8 cellular contexts compared by ENCODE assay signal in the genomic region with DNA sequence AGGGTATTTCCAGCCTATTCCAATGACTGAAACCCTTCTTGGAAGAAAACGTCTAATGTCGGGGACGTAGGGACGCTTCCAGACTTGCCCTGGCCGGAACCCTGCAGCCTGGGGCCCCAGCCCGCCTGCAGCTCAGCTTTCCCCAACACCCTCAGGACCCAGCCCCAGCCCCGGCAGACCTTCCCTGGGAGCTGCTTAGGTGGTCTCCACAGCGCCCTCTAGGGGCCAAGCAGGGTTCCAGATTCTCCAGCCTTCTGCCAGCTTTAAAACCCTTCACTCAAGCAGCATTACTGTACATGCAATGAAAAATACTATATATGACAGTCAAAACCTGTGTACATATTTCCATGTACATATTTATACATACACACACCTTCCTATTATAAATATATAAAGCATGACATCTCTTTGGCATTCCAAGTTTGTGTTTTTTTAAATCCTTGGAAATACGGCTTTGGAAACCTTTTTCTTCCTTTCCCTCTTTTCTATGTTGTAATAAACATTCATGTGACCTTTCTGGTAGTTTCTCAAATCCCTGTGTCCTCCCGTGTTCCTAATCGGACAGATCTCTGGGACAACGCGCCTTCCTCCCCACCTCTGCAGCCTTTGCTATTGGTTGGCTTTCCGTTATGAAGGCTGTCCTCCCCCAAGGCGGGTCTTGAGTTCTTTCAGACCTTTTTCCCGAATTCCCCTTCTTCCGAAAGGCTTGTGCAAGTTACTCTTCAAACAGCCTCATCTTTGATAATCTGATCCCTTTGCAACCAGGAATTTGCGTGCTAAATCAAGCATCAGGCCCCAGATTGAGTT.
DNase-seq lines count a peak whose midpoint lies in the region; ATAC-seq, FAIRE-seq and TF ChIP-seq lines count a peak whose summit lies in the region.

No MANE protein-coding gene starts in this region.

- H3K9ac ChIP-seq in endodermal cell (ENCODE audit: extremely low read depth, low read length, poor library complexity, severe bottlenecking), result no peak overlapping the region

- H3K9me3 ChIP-seq in endodermal cell (ENCODE audit: control insufficient read depth, low read length), result no peaks in the 10 kb centered on the region

- H3K27ac ChIP-seq in endodermal cell (ENCODE audit: low read depth, low read length), result no peak overlapping the region

- CTCF ChIA-PET in activated CD8-positive, alpha-beta T cell treated with anti-CD3 and anti-CD28 coated beads, Interleukin-2, amount 10 ng/mL, durations not matched to agents 7 days and 5 days (lab: Charles Lee), result interaction anchor here (0.7 to 2.6 kb wide), 14 partner anchors 9 to 303 kb away, joined by 3 to 14 read pairs (median 3); a partner anchor contains a TSS

- peaks cover 3% of the 10 kb centered on the region for H3K27me3 Mint-ChIP-seq in activated CD8-positive, alpha-beta T cell treated with anti-CD3 and anti-CD28 coated beads, Interleukin-2, amount 10 ng/mL, durations not matched to agents 7 days and 5 days (ENCODE audit: low read depth)
- H3K27me3 Mint-ChIP-seq in endodermal cell (ENCODE audit: insufficient read depth), result peaks cover 2% of the 10 kb centered on the region
- H3K27me3 Mint-ChIP-seq in stimulated activated naive B cell treated with anti-CD40 and anti-IgM and Interleukin-4, amounts not matched to agents 10 μg/mL and 1 μg/mL and 100 μg/mL, for 72 hours, result peaks cover 10 to 14% of the 10 kb centered on the region in 2 donors

- H3K36me3 ChIP-seq in endodermal cell (ENCODE audit: control insufficient read depth, insufficient read depth, low read length), result no peaks in the 10 kb centered on the region

- peaks cover 9% of the 10 kb centered on the region for H3K4me1 ChIP-seq in endodermal cell (ENCODE audit: control insufficient read depth, insufficient read depth, low read length)

- no peak overlapping the region for H3K4me3 Mint-ChIP-seq in activated CD8-positive, alpha-beta T cell treated with anti-CD3 and anti-CD28 coated beads, Interleukin-2, amount 10 ng/mL, durations not matched to agents 7 days and 5 days
- H3K4me3 Mint-ChIP-seq in endodermal cell, result no peak overlapping the region
- no peak overlapping the region for H3K4me3 Mint-ChIP-seq in stimulated activated naive B cell treated with anti-CD40 and anti-IgM and Interleukin-4, amounts not matched to agents 10 μg/mL and 1 μg/mL and 100 μg/mL, for 72 hours

- peak; percentile 6 for FAIRE-seq in D721Med (lab: Jason Lieb, UNC)

- peak; percentile 97 for DNase-seq in D721Med (ENCODE audit: insufficient read length, low spot score)
- DNase-seq in NCI-H82 (lab: John Stamatoyannopoulos, UW), result peak; percentile 93
- peak; percentile 73 for DNase-seq in activated CD8-positive, alpha-beta T cell treated with anti-CD3 and anti-CD28 coated beads, Interleukin-2, amount 10 ng/mL, durations not matched to agents 7 days and 5 days
- DNase-seq in endodermal cell, result peak; percentile 95
- peak; percentile 60 for DNase-seq in myocyte (ENCODE audit: low read depth)
- DNase-seq in stimulated activated naive B cell treated with anti-CD40 and anti-IgM and Interleukin-4, amounts not matched to agents 10 μg/mL and 1 μg/mL and 100 μg/mL, for 72 hours, result peak; percentile 36

- no peak overlapping the region for H3K4me3 ChIP-seq in endodermal cell (ENCODE audit: low read length)

- POLR2A ChIA-PET in activated CD8-positive, alpha-beta T cell treated with anti-CD3 and anti-CD28 coated beads, Interleukin-2, amount 10 ng/mL, durations not matched to agents 7 days and 5 days (lab: Charles Lee), result no interaction called here

- WGBS in endodermal cell (ENCODE audit: insufficient coverage in 1 of 2, insufficient read length in 1 of 2), 2 experiments, result 59% methylated on average over 17 to 18 of the region's 18 CpGs

- peak; percentile 55 for ATAC-seq in HG02759 (IDR thresholded peaks at IDR 0.05; ENCODE audit: unreplicated experiment)
- ATAC-seq in activated CD8-positive, alpha-beta T cell treated with anti-CD3 and anti-CD28 coated beads, Interleukin-2, amount 10 ng/mL, durations not matched to agents 7 days and 5 days, result peak; percentile 83
- ATAC-seq in stimulated activated naive B cell treated with anti-CD40 and anti-IgM and Interleukin-4, amounts not matched to agents 10 μg/mL and 1 μg/mL and 100 μg/mL, for 72 hours (replicated peaks), result peak; percentile 84 to 89
- no peak for ATAC-seq in GM21367 (IDR thresholded peaks at IDR 0.05; ENCODE audit: unreplicated experiment)

- peak; percentile 89 for TF ChIP-seq CTCF in D721Med (IDR thresholded peaks at IDR 0.05; ENCODE audit: insufficient read depth, missing control alignments)
- TF ChIP-seq CTCF in endodermal cell (conservative IDR thresholded peaks at IDR 0.05), result peak; percentile 98

- no peaks in the 10 kb centered on the region for H3K27me3 ChIP-seq in endodermal cell (ENCODE audit: control insufficient read depth, insufficient read depth, low read length, poor library complexity, severe bottlenecking)

- no peaks in the 10 kb centered on the region for H3K9me3 Mint-ChIP-seq in activated CD8-positive, alpha-beta T cell treated with anti-CD3 and anti-CD28 coated beads, Interleukin-2, amount 10 ng/mL, durations not matched to agents 7 days and 5 days (ENCODE audit: insufficient read depth)
- H3K9me3 Mint-ChIP-seq in endodermal cell, result peaks cover 3% of the 10 kb centered on the region
- no peaks in the 10 kb centered on the region for H3K9me3 Mint-ChIP-seq in stimulated activated naive B cell treated with anti-CD40 and anti-IgM and Interleukin-4, amounts not matched to agents 10 μg/mL and 1 μg/mL and 100 μg/mL, for 72 hours

- no peak overlapping the region for H3K27ac Mint-ChIP-seq in activated CD8-positive, alpha-beta T cell treated with anti-CD3 and anti-CD28 coated beads, Interleukin-2, amount 10 ng/mL, durations not matched to agents 7 days and 5 days
- H3K27ac Mint-ChIP-seq in endodermal cell, result no peak overlapping the region
- H3K27ac Mint-ChIP-seq in stimulated activated naive B cell treated with anti-CD40 and anti-IgM and Interleukin-4, amounts not matched to agents 10 μg/mL and 1 μg/mL and 100 μg/mL, for 72 hours, result no peak overlapping the region

- H3K4me1 Mint-ChIP-seq in activated CD8-positive, alpha-beta T cell treated with anti-CD3 and anti-CD28 coated beads, Interleukin-2, amount 10 ng/mL, durations not matched to agents 7 days and 5 days (ENCODE audit: low read depth), result no peaks in the 10 kb centered on the region
- peaks cover 28% of the 10 kb centered on the region for H3K4me1 Mint-ChIP-seq in endodermal cell
- peaks cover 1 to 5% of the 10 kb centered on the region in 2 donors for H3K4me1 Mint-ChIP-seq in stimulated activated naive B cell treated with anti-CD40 and anti-IgM and Interleukin-4, amounts not matched to agents 10 μg/mL and 1 μg/mL and 100 μg/mL, for 72 hours

- no peaks in the 10 kb centered on the region for H3K36me3 Mint-ChIP-seq in activated CD8-positive, alpha-beta T cell treated with anti-CD3 and anti-CD28 coated beads, Interleukin-2, amount 10 ng/mL, durations not matched to agents 7 days and 5 days (ENCODE audit: low read depth)
- no peaks in the 10 kb centered on the region for H3K36me3 Mint-ChIP-seq in endodermal cell (ENCODE audit: low read depth)
- no peaks in the 10 kb centered on the region for H3K36me3 Mint-ChIP-seq in stimulated activated naive B cell treated with anti-CD40 and anti-IgM and Interleukin-4, amounts not matched to agents 10 μg/mL and 1 μg/mL and 100 μg/mL, for 72 hours

Comparison
In these comparisons a context has a peak if more than half of its experiments do, and no peak if none do; other contexts are left out.
1. DNase-seq: peak in every context shown above with its lines; median percentile 97 in D721Med; 95 in endodermal cell; 93 in NCI-H82; 73 in activated CD8-positive, alpha-beta T cell treated with anti-CD3 and anti-CD28 coated beads, Interleukin-2, amount 10 ng/mL, durations not matched to agents 7 days and 5 days; 60 in myocyte; 36 in stimulated activated naive B cell treated with anti-CD40 and anti-IgM and Interleukin-4, amounts not matched to agents 10 μg/mL and 1 μg/mL and 100 μg/mL, for 72 hours.